Comparison of ENCODE assay signal across 8 cellular contexts in the genomic region with DNA sequence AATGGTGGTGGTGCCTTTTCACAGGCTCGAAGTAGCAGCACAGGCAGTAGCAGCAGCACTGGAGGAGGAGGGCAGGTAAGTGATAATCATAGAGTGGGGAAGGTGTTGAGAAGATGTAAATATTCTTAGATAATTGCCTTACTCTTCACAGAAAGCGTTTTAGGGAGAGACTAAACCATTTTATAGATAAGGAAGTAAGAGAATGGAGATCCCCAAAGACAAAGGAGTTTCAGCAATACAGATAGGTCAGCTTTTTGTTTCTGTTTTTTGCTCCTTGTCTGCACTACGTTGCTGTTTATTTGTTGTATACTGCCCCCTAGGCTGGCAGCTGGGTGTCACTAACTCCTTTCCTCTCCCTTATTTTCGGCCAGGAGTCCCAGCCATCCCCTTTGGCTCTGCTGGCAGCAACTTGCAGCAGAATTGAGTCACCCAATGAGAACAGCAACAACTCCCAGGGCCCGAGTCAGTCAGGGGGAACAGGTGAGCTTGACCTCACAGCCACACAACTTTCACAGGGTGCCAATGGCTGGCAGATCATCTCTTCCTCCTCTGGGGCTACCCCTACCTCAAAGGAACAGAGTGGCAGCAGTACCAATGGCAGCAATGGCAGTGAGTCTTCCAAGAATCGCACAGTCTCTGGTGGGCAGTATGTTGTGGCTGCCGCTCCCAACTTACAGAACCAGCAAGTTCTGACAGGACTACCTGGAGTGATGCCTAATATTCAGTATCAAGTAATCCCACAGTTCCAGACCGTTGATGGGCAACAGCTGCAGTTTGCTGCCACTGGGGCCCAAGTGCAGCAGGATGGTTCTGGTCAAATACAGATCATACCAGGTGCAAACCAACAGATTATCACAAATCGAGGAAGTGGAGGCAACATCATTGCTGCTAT. TPM values are rescaled to one million over a fixed set of nuclear protein-coding genes. Genes with fewer than 3 reads are reported as not detected.
DNase-seq lines count a peak whose midpoint lies in the region; ATAC-seq, FAIRE-seq and TF ChIP-seq lines count a peak whose summit lies in the region.

No MANE protein-coding gene starts in this region.

- TF ChIP-seq CTCF in bronchial epithelial cell (IDR thresholded peaks at IDR 0.05; ENCODE audit: insufficient read depth, low read length, severe bottlenecking) (peak; percentile 72), omental fat pad (IDR thresholded peaks at IDR 0.05) (no peak)

- peaks cover 9% of the 10 kb centered on the region for H3K36me3 ChIP-seq in bronchial epithelial cell (ENCODE audit: control insufficient read depth, insufficient read depth, low read length)

- FAIRE-seq in bronchial epithelial cell (lab: Jason Lieb, UNC), result no peak

- no peak for ATAC-seq in omental fat pad (ENCODE audit: low FRiP score)
- no peak for ATAC-seq in GM19455 (IDR thresholded peaks at IDR 0.05; ENCODE audit: unreplicated experiment)

- DNase-seq in AML-193 (lab: John Stamatoyannopoulos, UW) (peak; percentile 46 to 47), H4 (ENCODE audit: low spot score) (peak; percentile 59), SK-N-DZ (ENCODE audit: low spot score) (peak; percentile 29), bronchial epithelial cell (ENCODE audit: low read depth) (peak; percentile 96), iris pigment epithelial cell (ENCODE audit: low read depth) (peak; percentile 59), omental fat pad (ENCODE audit: low spot score) (no peak)
- peak; percentile 10 to 16 for DNase-seq in stimulated activated CD4-positive, alpha-beta T cell treated with anti-CD3 and anti-CD28 coated beads, Interleukin-4, amount 100 ng/mL, for 4 hours

- H3K4me3 ChIP-seq in bronchial epithelial cell (ENCODE audit: low read depth, low read length), result no peak overlapping the region

- no peaks in the 10 kb centered on the region for H3K27me3 ChIP-seq in bronchial epithelial cell (ENCODE audit: control insufficient read depth, insufficient read depth, low read length)

RNA-seq across cellular contexts. Expression of a gene that starts 2.0 kb away (rescaled TPM):
- 26.9 and 33.4 TPM in 2 replicates for total RNA-seq in H4 (2014; rRNA removed; shearing (Covaris generic))
- polyA plus RNA-seq in SK-N-DZ (2014; cell fraction: cytosol; rRNA removed), result 28.3 and 37.7 TPM in 2 replicates
- 20.2 and 29.3 TPM in 2 replicates for polyA plus RNA-seq in SK-N-DZ (2014; cell fraction: nucleus; rRNA removed)
- total RNA-seq in bronchial epithelial cell (23.7 and 30.0 TPM in 2 replicates), omental fat pad (10 to 100 TPM; 53.1 to 73.8 (median 62.2) TPM)

RNA-seq across cellular contexts. Expression of a gene that starts 41.7 kb away (rescaled TPM):
- not detected in 2 replicates for total RNA-seq in H4 (2014; rRNA removed; shearing (Covaris generic))
- 7.7 and 9.1 TPM in 2 replicates for polyA plus RNA-seq in SK-N-DZ (2014; cell fraction: cytosol; rRNA removed)
- polyA plus RNA-seq in SK-N-DZ (2014; cell fraction: nucleus; rRNA removed), result 15.0 and 16.5 TPM in 2 replicates
- not detected in 2 replicates for total RNA-seq in bronchial epithelial cell
- total RNA-seq in omental fat pad, result 1 to 10 TPM in 1 of 4 donors, not detected in 3; 1.3 TPM

RNA-seq across cellular contexts. Expression of a gene that starts 45.8 kb away (rescaled TPM):
- not detected in 2 replicates for total RNA-seq in H4 (2014; rRNA removed; shearing (Covaris generic))
- 0.35 and 1.1 TPM in 2 replicates for polyA plus RNA-seq in SK-N-DZ (2014; cell fraction: cytosol; rRNA removed)
- 0.11 and 0.94 TPM in 2 replicates for polyA plus RNA-seq in SK-N-DZ (2014; cell fraction: nucleus; rRNA removed)
- total RNA-seq in bronchial epithelial cell (not detected in 2 replicates), omental fat pad (not detected)

RNA-seq across cellular contexts. Expression of a gene that starts 59.5 kb away (rescaled TPM):
- total RNA-seq in H4 (2014; rRNA removed; shearing (Covaris generic)), result 59.6 and 110 TPM in 2 replicates
- polyA plus RNA-seq in SK-N-DZ (2014; cell fraction: cytosol; rRNA removed), result 41.3 and 50.4 TPM in 2 replicates
- polyA plus RNA-seq in SK-N-DZ (2014; cell fraction: nucleus; rRNA removed), result 15.8 and 50.5 TPM in 2 replicates
- total RNA-seq in bronchial epithelial cell (29.0 and 40.5 TPM in 2 replicates), omental fat pad (10 to 100 TPM; 42.9 to 72.6 (median 60.4) TPM)
